Comparison of ENCODE assay signal across 1 cellular context in the genomic region with DNA sequence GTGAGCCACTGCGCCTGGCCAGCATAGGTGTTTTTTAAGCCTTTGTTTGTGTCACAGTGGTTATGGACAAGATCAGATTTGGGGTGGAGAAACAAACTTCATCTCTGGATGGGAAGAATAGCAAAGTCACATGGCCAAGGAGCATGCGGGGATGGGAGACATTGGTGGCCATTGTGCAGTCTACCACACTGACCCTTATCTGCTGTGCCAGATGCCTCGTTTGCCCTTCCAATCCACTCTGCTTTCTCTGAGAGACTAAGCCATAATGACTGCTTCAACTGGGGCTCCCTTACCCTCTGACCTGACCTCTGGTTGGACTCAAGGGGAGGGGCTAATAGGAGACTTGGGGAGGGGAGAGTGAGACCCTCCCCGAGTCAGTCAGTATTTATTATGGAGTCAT.
TF ChIP-seq lines count a peak whose summit lies in the region.

No MANE protein-coding gene starts in this region.

TF ChIP-seq in K562, 482 proteins besides CTCF, POLR2A, EP300 and RAD21 (continued from another document):
- peak; percentile 17; the same call in 1 of the 2 replicates for TF ChIP-seq EP400 (IDR thresholded peaks at IDR 0.05)
- TF ChIP-seq, protein P1, sequence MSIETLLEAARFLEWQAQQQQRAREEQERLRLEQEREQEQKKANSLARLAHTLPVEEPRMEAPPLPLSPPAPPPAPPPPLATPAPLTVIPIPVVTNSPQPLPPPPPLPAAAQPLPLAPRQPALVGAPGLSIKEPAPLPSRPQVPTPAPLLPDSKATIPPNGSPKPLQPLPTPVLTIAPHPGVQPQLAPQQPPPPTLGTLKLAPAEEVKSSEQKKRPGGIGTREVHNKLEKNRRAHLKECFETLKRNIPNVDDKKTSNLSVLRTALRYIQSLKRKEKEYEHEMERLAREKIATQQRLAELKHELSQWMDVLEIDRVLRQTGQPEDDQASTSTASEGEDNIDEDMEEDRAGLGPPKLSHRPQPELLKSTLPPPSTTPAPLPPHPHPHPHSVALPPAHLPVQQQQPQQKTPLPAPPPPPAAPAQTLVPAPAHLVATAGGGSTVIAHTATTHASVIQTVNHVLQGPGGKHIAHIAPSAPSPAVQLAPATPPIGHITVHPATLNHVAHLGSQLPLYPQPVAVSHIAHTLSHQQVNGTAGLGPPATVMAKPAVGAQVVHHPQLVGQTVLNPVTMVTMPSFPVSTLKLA (conservative IDR thresholded peaks at IDR 0.05): peak in 1 of 2 experiments; percentile 59; a peak in 2 of 4 replicates
- no peak for TF ChIP-seq RBBP5 (IDR thresholded peaks at IDR 0.05; ENCODE audit: borderline replicate concordance, insufficient read depth, low read length, poor library complexity, severe bottlenecking)
- TF ChIP-seq NR2C1 (IDR thresholded peaks at IDR 0.05): peak; percentile 69
- TF ChIP-seq NR2C1 (tag; IDR thresholded peaks at IDR 0.05): peak; percentile 82
- TF ChIP-seq DIDO1 (tag; IDR thresholded peaks at IDR 0.05; ENCODE audit: low read depth): no peak
- peak; percentile 12; the same call in 1 of the 2 replicates for TF ChIP-seq BHLHE40 (IDR thresholded peaks at IDR 0.05; ENCODE audit: low read length)
- no peak for TF ChIP-seq GTF2E2 (tag; IDR thresholded peaks at IDR 0.05)
- peak; percentile 50; the same call in 1 of the 2 replicates for TF ChIP-seq POLR2AphosphoS5 (IDR thresholded peaks at IDR 0.05; ENCODE audit: control insufficient read depth, insufficient read depth, low read depth, low read length)
- TF ChIP-seq, protein P2, sequence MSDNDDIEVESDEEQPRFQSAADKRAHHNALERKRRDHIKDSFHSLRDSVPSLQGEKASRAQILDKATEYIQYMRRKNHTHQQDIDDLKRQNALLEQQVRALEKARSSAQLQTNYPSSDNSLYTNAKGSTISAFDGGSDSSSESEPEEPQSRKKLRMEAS (CRISPR knock-in tag; IDR thresholded peaks at IDR 0.05): peak; percentile 65; the same call in 1 of the 2 replicates
- TF ChIP-seq, protein P3, sequence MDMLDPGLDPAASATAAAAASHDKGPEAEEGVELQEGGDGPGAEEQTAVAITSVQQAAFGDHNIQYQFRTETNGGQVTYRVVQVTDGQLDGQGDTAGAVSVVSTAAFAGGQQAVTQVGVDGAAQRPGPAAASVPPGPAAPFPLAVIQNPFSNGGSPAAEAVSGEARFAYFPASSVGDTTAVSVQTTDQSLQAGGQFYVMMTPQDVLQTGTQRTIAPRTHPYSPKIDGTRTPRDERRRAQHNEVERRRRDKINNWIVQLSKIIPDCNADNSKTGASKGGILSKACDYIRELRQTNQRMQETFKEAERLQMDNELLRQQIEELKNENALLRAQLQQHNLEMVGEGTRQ (CRISPR knock-in tag; IDR thresholded peaks at IDR 0.05): peak; percentile 48
- TF ChIP-seq TEAD4 (IDR thresholded peaks at IDR 0.05; ENCODE audit: low read length): peak; percentile 59
- TF ChIP-seq TEAD4 (CRISPR knock-in tag; IDR thresholded peaks at IDR 0.05; ENCODE audit: borderline replicate concordance): no peak
- TF ChIP-seq, protein P4, sequence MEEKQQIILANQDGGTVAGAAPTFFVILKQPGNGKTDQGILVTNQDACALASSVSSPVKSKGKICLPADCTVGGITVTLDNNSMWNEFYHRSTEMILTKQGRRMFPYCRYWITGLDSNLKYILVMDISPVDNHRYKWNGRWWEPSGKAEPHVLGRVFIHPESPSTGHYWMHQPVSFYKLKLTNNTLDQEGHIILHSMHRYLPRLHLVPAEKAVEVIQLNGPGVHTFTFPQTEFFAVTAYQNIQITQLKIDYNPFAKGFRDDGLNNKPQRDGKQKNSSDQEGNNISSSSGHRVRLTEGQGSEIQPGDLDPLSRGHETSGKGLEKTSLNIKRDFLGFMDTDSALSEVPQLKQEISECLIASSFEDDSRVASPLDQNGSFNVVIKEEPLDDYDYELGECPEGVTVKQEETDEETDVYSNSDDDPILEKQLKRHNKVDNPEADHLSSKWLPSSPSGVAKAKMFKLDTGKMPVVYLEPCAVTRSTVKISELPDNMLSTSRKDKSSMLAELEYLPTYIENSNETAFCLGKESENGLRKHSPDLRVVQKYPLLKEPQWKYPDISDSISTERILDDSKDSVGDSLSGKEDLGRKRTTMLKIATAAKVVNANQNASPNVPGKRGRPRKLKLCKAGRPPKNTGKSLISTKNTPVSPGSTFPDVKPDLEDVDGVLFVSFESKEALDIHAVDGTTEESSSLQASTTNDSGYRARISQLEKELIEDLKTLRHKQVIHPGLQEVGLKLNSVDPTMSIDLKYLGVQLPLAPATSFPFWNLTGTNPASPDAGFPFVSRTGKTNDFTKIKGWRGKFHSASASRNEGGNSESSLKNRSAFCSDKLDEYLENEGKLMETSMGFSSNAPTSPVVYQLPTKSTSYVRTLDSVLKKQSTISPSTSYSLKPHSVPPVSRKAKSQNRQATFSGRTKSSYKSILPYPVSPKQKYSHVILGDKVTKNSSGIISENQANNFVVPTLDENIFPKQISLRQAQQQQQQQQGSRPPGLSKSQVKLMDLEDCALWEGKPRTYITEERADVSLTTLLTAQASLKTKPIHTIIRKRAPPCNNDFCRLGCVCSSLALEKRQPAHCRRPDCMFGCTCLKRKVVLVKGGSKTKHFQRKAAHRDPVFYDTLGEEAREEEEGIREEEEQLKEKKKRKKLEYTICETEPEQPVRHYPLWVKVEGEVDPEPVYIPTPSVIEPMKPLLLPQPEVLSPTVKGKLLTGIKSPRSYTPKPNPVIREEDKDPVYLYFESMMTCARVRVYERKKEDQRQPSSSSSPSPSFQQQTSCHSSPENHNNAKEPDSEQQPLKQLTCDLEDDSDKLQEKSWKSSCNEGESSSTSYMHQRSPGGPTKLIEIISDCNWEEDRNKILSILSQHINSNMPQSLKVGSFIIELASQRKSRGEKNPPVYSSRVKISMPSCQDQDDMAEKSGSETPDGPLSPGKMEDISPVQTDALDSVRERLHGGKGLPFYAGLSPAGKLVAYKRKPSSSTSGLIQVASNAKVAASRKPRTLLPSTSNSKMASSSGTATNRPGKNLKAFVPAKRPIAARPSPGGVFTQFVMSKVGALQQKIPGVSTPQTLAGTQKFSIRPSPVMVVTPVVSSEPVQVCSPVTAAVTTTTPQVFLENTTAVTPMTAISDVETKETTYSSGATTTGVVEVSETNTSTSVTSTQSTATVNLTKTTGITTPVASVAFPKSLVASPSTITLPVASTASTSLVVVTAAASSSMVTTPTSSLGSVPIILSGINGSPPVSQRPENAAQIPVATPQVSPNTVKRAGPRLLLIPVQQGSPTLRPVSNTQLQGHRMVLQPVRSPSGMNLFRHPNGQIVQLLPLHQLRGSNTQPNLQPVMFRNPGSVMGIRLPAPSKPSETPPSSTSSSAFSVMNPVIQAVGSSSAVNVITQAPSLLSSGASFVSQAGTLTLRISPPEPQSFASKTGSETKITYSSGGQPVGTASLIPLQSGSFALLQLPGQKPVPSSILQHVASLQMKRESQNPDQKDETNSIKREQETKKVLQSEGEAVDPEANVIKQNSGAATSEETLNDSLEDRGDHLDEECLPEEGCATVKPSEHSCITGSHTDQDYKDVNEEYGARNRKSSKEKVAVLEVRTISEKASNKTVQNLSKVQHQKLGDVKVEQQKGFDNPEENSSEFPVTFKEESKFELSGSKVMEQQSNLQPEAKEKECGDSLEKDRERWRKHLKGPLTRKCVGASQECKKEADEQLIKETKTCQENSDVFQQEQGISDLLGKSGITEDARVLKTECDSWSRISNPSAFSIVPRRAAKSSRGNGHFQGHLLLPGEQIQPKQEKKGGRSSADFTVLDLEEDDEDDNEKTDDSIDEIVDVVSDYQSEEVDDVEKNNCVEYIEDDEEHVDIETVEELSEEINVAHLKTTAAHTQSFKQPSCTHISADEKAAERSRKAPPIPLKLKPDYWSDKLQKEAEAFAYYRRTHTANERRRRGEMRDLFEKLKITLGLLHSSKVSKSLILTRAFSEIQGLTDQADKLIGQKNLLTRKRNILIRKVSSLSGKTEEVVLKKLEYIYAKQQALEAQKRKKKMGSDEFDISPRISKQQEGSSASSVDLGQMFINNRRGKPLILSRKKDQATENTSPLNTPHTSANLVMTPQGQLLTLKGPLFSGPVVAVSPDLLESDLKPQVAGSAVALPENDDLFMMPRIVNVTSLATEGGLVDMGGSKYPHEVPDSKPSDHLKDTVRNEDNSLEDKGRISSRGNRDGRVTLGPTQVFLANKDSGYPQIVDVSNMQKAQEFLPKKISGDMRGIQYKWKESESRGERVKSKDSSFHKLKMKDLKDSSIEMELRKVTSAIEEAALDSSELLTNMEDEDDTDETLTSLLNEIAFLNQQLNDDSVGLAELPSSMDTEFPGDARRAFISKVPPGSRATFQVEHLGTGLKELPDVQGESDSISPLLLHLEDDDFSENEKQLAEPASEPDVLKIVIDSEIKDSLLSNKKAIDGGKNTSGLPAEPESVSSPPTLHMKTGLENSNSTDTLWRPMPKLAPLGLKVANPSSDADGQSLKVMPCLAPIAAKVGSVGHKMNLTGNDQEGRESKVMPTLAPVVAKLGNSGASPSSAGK (IDR thresholded peaks at IDR 0.05): peak; percentile 46; the same call in 1 of the 2 replicates
- TF ChIP-seq TCF3 (CRISPR knock-in tag; IDR thresholded peaks at IDR 0.05): peak; percentile 84
- 0 out of 2 replicates have a peak, but pooled peaks have one; percentile 12 for TF ChIP-seq L3MBTL2 (IDR thresholded peaks at IDR 0.05)
- peak in 1 of 2 experiments; percentile 60; a peak in 2 of 4 replicates for TF ChIP-seq KDM1A (IDR thresholded peaks at IDR 0.05)
- peak; percentile 55; the same call in 1 of the 2 replicates for TF ChIP-seq RAD51 (IDR thresholded peaks at IDR 0.05; ENCODE audit: borderline replicate concordance, low read depth)
- TF ChIP-seq YBX1 (IDR thresholded peaks at IDR 0.05): no peak
- peak; percentile 61 for TF ChIP-seq NCOR1 (IDR thresholded peaks at IDR 0.05)
- TF ChIP-seq RCOR1 (IDR thresholded peaks at IDR 0.05; ENCODE audit: borderline replicate concordance in 1 of 2, low read depth in 2 of 2, low read length in 2 of 2): peak in 1 of 2 experiments; percentile 38; a peak in 1 of 4 replicates
- peak; percentile 70 for TF ChIP-seq ARID1B (IDR thresholded peaks at IDR 0.05)
- peak in 1 of 3 experiments; percentile 79 for TF ChIP-seq YY1 (IDR thresholded peaks at IDR 0.05; ENCODE audit: borderline replicate concordance in 1 of 3, control insufficient read depth in 1 of 3, extremely low read depth in 1 of 3, insufficient read depth in 3 of 3, insufficient read length in 1 of 3, insufficient replicate concordance in 2 of 3, low read depth in 1 of 3, low read length in 2 of 3)
- TF ChIP-seq RB1 (IDR thresholded peaks at IDR 0.05; ENCODE audit: low read depth): no peak
- TF ChIP-seq CBFA2T2 (conservative IDR thresholded peaks at IDR 0.05): peak; percentile 63
- TF ChIP-seq MYC (IDR thresholded peaks at IDR 0.05; ENCODE audit: low read depth, low read length): peak; percentile 49; the same call in 1 of the 2 replicates
- TF ChIP-seq MYC (CRISPR knock-in tag; IDR thresholded peaks at IDR 0.05; ENCODE audit: borderline replicate concordance, low read depth): no peak
- peak; percentile 75 for TF ChIP-seq ZBTB7A (IDR thresholded peaks at IDR 0.05; ENCODE audit: borderline replicate concordance, control insufficient read depth, low read depth, low read length)
- TF ChIP-seq TAL1 (IDR thresholded peaks at IDR 0.05): peak; percentile 64
- TF ChIP-seq KLF13 (tag; IDR thresholded peaks at IDR 0.05; ENCODE audit: borderline replicate concordance, low read depth): no peak
- TF ChIP-seq ZNF695 (CRISPR knock-in tag; IDR thresholded peaks at IDR 0.05): no peak
- no peak for TF ChIP-seq RBM34 (IDR thresholded peaks at IDR 0.05; ENCODE audit: borderline replicate concordance, insufficient read depth, low read length)
TF ChIP-seq in K562: peak in this region for 26.
